11 cellular contexts compared by ENCODE assay signal in the genomic region with DNA sequence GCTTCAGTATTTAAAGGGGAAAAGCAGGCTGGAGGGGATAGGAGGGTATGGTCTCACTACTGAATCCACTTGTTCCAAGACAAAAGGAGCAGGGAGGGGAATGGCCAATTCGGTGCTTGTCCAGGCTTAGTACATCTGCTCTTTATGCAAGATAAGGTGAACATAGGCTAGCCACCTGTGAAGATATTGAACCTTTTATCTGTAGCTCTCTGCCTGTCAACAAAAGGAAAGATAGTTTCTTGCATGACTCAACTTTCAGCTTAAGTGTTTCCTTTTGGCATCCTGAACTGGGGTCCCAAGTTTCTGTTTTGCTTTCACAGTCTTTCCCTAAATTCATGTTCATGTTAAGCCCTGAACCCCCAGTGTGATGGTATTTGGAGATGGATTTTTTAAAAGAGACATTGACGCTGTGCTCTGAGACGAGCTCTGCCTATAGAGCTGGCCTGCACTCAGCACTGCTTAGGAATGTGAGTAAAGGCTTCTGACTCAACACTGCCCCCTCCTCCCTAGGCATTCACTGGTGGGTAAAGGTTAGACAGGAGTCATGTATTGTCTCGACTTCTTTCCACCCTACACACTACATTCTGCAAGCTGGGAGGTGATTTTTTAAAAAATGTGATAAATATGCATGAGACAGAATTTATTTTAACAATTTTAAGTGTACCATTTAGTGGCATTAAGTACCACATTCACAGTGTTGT. TPM values are rescaled to one million over a fixed set of nuclear protein-coding genes. Genes with fewer than 3 reads are reported as not detected.
A peak's percentile ranks its signal among the peaks of the same experiment; 100 is the strongest.
DNase-seq lines count a peak whose midpoint lies in the region; ATAC-seq and TF ChIP-seq lines count a peak whose summit lies in the region.
"Had no signal": no experiment of that assay in that cellular context is flagged by ENCODE, and none has a peak within 500 bp of the region (broad histone marks: within the 10 kb centered on the region; RNA-seq: fewer than 3 reads in every experiment).

No MANE protein-coding gene starts in this region.

- no peak for TF ChIP-seq CTCF in fibroblast of the aortic adventitia (IDR thresholded peaks at IDR 0.05; ENCODE audit: insufficient read depth, low read length)

- H3K9me3 Mint-ChIP-seq in activated naive CD8-positive, alpha-beta T cell treated with anti-CD3 and anti-CD28 coated beads, Interleukin-2, amount 50 U/mL, for 24 hours, result no peaks in the 10 kb centered on the region
- H3K9me3 Mint-ChIP-seq in activated naive CD8-positive, alpha-beta T cell treated with anti-CD3 and anti-CD28 coated beads for 36 hours, result no peaks in the 10 kb centered on the region
- H3K9me3 Mint-ChIP-seq: CD4-positive, CD25-positive, alpha-beta regulatory T cell; naive thymus-derived CD8-positive, alpha-beta T cell had no signal

- ATAC-seq in activated naive CD8-positive, alpha-beta T cell treated with anti-CD3 and anti-CD28 coated beads, Interleukin-2, amount 50 U/mL, for 24 hours, result peak; percentile 86
- ATAC-seq in HG03025 (IDR thresholded peaks at IDR 0.05; ENCODE audit: low FRiP score, unreplicated experiment), result no peak
- ATAC-seq in HG02973 (IDR thresholded peaks at IDR 0.05; ENCODE audit: unreplicated experiment), result no peak

- peaks cover 2% of the 10 kb centered on the region for H3K27me3 Mint-ChIP-seq in activated naive CD8-positive, alpha-beta T cell treated with anti-CD3 and anti-CD28 coated beads, Interleukin-2, amount 50 U/mL, for 24 hours
- no peaks in the 10 kb centered on the region for H3K27me3 Mint-ChIP-seq in activated naive CD8-positive, alpha-beta T cell treated with anti-CD3 and anti-CD28 coated beads for 36 hours

- no peaks in the 10 kb centered on the region for H3K4me1 Mint-ChIP-seq in activated naive CD8-positive, alpha-beta T cell treated with anti-CD3 and anti-CD28 coated beads, Interleukin-2, amount 50 U/mL, for 24 hours
- H3K4me1 Mint-ChIP-seq in activated naive CD8-positive, alpha-beta T cell treated with anti-CD3 and anti-CD28 coated beads for 36 hours, result peaks cover 12% of the 10 kb centered on the region
- H3K4me1 Mint-ChIP-seq: naive thymus-derived CD8-positive, alpha-beta T cell had no signal

- no peak overlapping the region for H3K4me3 Mint-ChIP-seq in activated naive CD8-positive, alpha-beta T cell treated with anti-CD3 and anti-CD28 coated beads, Interleukin-2, amount 50 U/mL, for 24 hours
- no peak overlapping the region for H3K4me3 Mint-ChIP-seq in activated naive CD8-positive, alpha-beta T cell treated with anti-CD3 and anti-CD28 coated beads for 36 hours
- H3K4me3 Mint-ChIP-seq: CD4-positive, CD25-positive, alpha-beta regulatory T cell; naive thymus-derived CD8-positive, alpha-beta T cell had no signal

- no peak overlapping the region for H3K4me3 ChIP-seq in fibroblast of the aortic adventitia (ENCODE audit: low read depth, low read length)
- H3K4me3 ChIP-seq: SJSA1 had no signal

- no peak for DNase-seq in activated naive CD8-positive, alpha-beta T cell treated with anti-CD3 and anti-CD28 coated beads, Interleukin-2, amount 50 U/mL, for 24 hours
- DNase-seq in activated naive CD8-positive, alpha-beta T cell treated with anti-CD3 and anti-CD28 coated beads for 36 hours, result no peak
- DNase-seq in OCI-M1 (lab: John Stamatoyannopoulos, UW) (peak; percentile 38), fibroblast of the aortic adventitia (ENCODE audit: low read depth) (peak; percentile 24), stromal cell of bone marrow (ENCODE audit: low read depth) (peak; percentile 0), NCI-H2171 (lab: John Stamatoyannopoulos, UW) (no peak)
- DNase-seq: CD4-positive, CD25-positive, alpha-beta regulatory T cell; naive thymus-derived CD8-positive, alpha-beta T cell had no signal

- no peak overlapping the region for H3K27ac Mint-ChIP-seq in activated naive CD8-positive, alpha-beta T cell treated with anti-CD3 and anti-CD28 coated beads, Interleukin-2, amount 50 U/mL, for 24 hours
- H3K27ac Mint-ChIP-seq in activated naive CD8-positive, alpha-beta T cell treated with anti-CD3 and anti-CD28 coated beads for 36 hours, result no peak overlapping the region
- H3K27ac Mint-ChIP-seq: CD4-positive, CD25-positive, alpha-beta regulatory T cell had no signal

- H3K36me3 Mint-ChIP-seq in activated naive CD8-positive, alpha-beta T cell treated with anti-CD3 and anti-CD28 coated beads, Interleukin-2, amount 50 U/mL, for 24 hours (ENCODE audit: low read depth), result no peaks in the 10 kb centered on the region
- H3K36me3 Mint-ChIP-seq in activated naive CD8-positive, alpha-beta T cell treated with anti-CD3 and anti-CD28 coated beads for 36 hours, result no peaks in the 10 kb centered on the region
- H3K36me3 Mint-ChIP-seq: CD4-positive, CD25-positive, alpha-beta regulatory T cell; naive thymus-derived CD8-positive, alpha-beta T cell had no signal

RNA-seq across cellular contexts. Expression of gene FAM149A, which starts 28.2 kb away (rescaled TPM):
- under 1 TPM; 0.52 to 0.82 TPM for total RNA-seq in activated naive CD8-positive, alpha-beta T cell treated with anti-CD3 and anti-CD28 coated beads for 36 hours
- total RNA-seq in fibroblast of the aortic adventitia (ENCODE audit: low replicate concordance), result 10.8 and 15.6 TPM in 2 replicates

RNA-seq across cellular contexts. Expression of gene CYP4V2, which starts 58.6 kb away (rescaled TPM):
- 1 to 10 TPM; 6.2 to 6.9 TPM for total RNA-seq in activated naive CD8-positive, alpha-beta T cell treated with anti-CD3 and anti-CD28 coated beads for 36 hours
- total RNA-seq in fibroblast of the aortic adventitia (ENCODE audit: low replicate concordance), result 40.4 and 76.0 TPM in 2 replicates

Comparison
In these comparisons a context has a peak if more than half of its experiments do, and no peak if none do; other contexts are left out.
1. DNase-seq: peak in OCI-M1 (single experiment), fibroblast of the aortic adventitia (single experiment) and stromal cell of bone marrow (single experiment); none in activated naive CD8-positive, alpha-beta T cell treated with anti-CD3 and anti-CD28 coated beads, Interleukin-2, amount 50 U/mL, for 24 hours (single experiment), activated naive CD8-positive, alpha-beta T cell treated with anti-CD3 and anti-CD28 coated beads for 36 hours (single experiment) and NCI-H2171 (single experiment).